In genomic region chr7:8773518-8773917, GRCh38 we compare ENCODE assay signal across 17 cellular contexts.
DNase-seq lines count a peak whose midpoint lies in the region; ATAC-seq, FAIRE-seq and TF ChIP-seq lines count a peak whose summit lies in the region.
"Had no signal": no experiment of that assay in that cellular context is flagged by ENCODE, and none has a peak within 500 bp of the region (broad histone marks: within the 10 kb centered on the region; RNA-seq: fewer than 3 reads in every experiment).

No MANE protein-coding gene starts in this region.

- no peaks in the 10 kb centered on the region for H3K9me3 ChIP-seq in GM12878 (replicated peaks; ENCODE audit: control insufficient read depth, insufficient read depth, low read length)
- H3K9me3 ChIP-seq: BLaER1 treated with 17β-estradiol and CSF1 and Interleukin-3, amounts not matched to agents 10 nM and 100 nM had no signal

- no peak overlapping the region for H3K4me2 ChIP-seq in GM12878 (ENCODE audit: control insufficient read depth, insufficient read depth)
- H3K4me2 ChIP-seq: BLaER1 treated with 17β-estradiol and CSF1 and Interleukin-3, amounts not matched to agents 10 nM and 100 nM; KMS-11 had no signal

- H3K27me3 ChIP-seq in GM12878 (replicated peaks in 1 of 2; ENCODE audit: control insufficient read depth in 2 of 2, insufficient read depth in 2 of 2, low read length in 1 of 2) = no peaks in the 10 kb centered on the region
- H3K27me3 ChIP-seq: BLaER1 treated with 17β-estradiol and CSF1 and Interleukin-3, amounts not matched to agents 10 nM and 100 nM had no signal

- no peak for ATAC-seq in GM12878
- ATAC-seq: CD8-positive, alpha-beta T cell had no signal

- TF ChIP-seq EP300 in GM12878 (IDR thresholded peaks at IDR 0.05; ENCODE audit: borderline replicate concordance in 1 of 2, control insufficient read depth in 1 of 2, low read depth in 2 of 2, low read length in 2 of 2) = no peak

- RAD21 ChIA-PET in GM12878 (lab: Charles Lee; ENCODE audit: unreplicated experiment) = no interaction called here

- SMC1A ChIA-PET in GM12878 (lab: Charles Lee; ENCODE audit: uncharacterized antibody, unreplicated experiment) = no interaction called here

- no peak overlapping the region for H3K27ac ChIP-seq in GM12878 (ENCODE audit: control insufficient read depth, insufficient read depth)
- H3K27ac ChIP-seq: BLaER1 treated with 17β-estradiol and CSF1 and Interleukin-3, amounts not matched to agents 10 nM and 100 nM; KMS-11 had no signal

- no peak overlapping the region for H3K9ac ChIP-seq in GM12878 (ENCODE audit: control insufficient read depth, insufficient read depth, low read length)
- H3K9ac ChIP-seq: BLaER1 treated with 17β-estradiol and CSF1 and Interleukin-3, amounts not matched to agents 10 nM and 100 nM; KMS-11 had no signal

- no TSS peak for BruUV-seq in GM12878 (replicated peaks; lab: Mats Ljungman, UMichigan)

- in situ Hi-C loops in GM12878 (cut with MboI) = no loop called here

- no peak overlapping the region for H3K27ac Mint-ChIP-seq in progenitor cell of endocrine pancreas
- H3K27ac Mint-ChIP-seq: B cell; CD8-positive, alpha-beta T cell had no signal

- H3K4me3 ChIP-seq in GM12878 = no peak overlapping the region
- H3K4me3 ChIP-seq: BLaER1 treated with 17β-estradiol and CSF1 and Interleukin-3, amounts not matched to agents 10 nM and 100 nM had no signal

- intact Hi-C loops in GM12878 (cut with micrococcal nuclease; ENCODE audit: unreplicated experiment) = no loop called here

- no peak for TF ChIP-seq POLR2A in H54 (IDR thresholded peaks at IDR 0.05; ENCODE audit: low read depth, low read length)
- TF ChIP-seq POLR2A in GM12878 (IDR thresholded peaks at IDR 0.05; ENCODE audit: low read depth, low read length) = no peak

- DNase-seq in NCI-H2171 treated with DMSO at 0.1 percent for 48 hours (lab: John Stamatoyannopoulos, UW) = peak; percentile 16
- DNase-seq in NCI-H2171 (lab: John Stamatoyannopoulos, UW) = no peak
- no peak for DNase-seq in H54 (ENCODE audit: insufficient read length, low spot score)
- DNase-seq in GM12878 (ENCODE audit: low read depth, low spot score) = no peak
- no peak for DNase-seq in progenitor cell of endocrine pancreas (ENCODE audit: low spot score, unreplicated experiment)
- DNase-seq in GM19240 (ENCODE audit: insufficient read length, low spot score) = no peak
- DNase-seq in NCI-H128 (lab: John Stamatoyannopoulos, UW; ENCODE audit: unreplicated experiment) = no peak
- DNase-seq: 8988T; Calu3; CD8-positive, alpha-beta T cell; DMS79 treated with DMSO at 0.1 percent for 48 hours; GF-D8; HCEC 1CT had no signal

- POLR2A ChIA-PET in GM12878 (lab: Charles Lee) = no interaction called here

- H3K4me3 Mint-ChIP-seq in progenitor cell of endocrine pancreas (ENCODE audit: low read depth) = no peak overlapping the region
- H3K4me3 Mint-ChIP-seq: B cell; CD8-positive, alpha-beta T cell had no signal

- H3K36me3 Mint-ChIP-seq in progenitor cell of endocrine pancreas (ENCODE audit: insufficient read depth) = no peaks in the 10 kb centered on the region
- H3K36me3 Mint-ChIP-seq: CD8-positive, alpha-beta T cell had no signal

- H3K27me3 Mint-ChIP-seq in progenitor cell of endocrine pancreas = no peaks in the 10 kb centered on the region
- H3K27me3 Mint-ChIP-seq: B cell had no signal

- TF ChIP-seq RAD21 in GM12878 (IDR thresholded peaks at IDR 0.05; ENCODE audit: insufficient read depth, low read depth, low read length) = no peak

- no peak overlapping the region for H2AFZ ChIP-seq in GM12878 (ENCODE audit: control insufficient read depth, low read depth, low read length)

- FAIRE-seq in H54 (lab: Jason Lieb, UNC) (peak; percentile 58), GM12878 (lab: Jason Lieb, UNC) (no peak)
- FAIRE-seq: H1 had no signal

- no peaks in the 10 kb centered on the region for H3K4me1 ChIP-seq in GM12878 (ENCODE audit: control insufficient read depth, insufficient read depth, low read length)
- H3K4me1 ChIP-seq: BLaER1 treated with 17β-estradiol and CSF1 and Interleukin-3, amounts not matched to agents 10 nM and 100 nM had no signal

- no peaks in the 10 kb centered on the region for H3K36me3 ChIP-seq in GM12878 (ENCODE audit: control insufficient read depth in 2 of 2, insufficient read depth in 2 of 2, low read length in 1 of 2)
- H3K36me3 ChIP-seq: BLaER1 treated with 17β-estradiol and CSF1 and Interleukin-3, amounts not matched to agents 10 nM and 100 nM had no signal

- CTCF ChIA-PET in GM12878 (lab: Yijun Ruan, JAX) = interaction anchor here (0.6 kb wide), 1 partner anchor 70 kb away, joined by 3 read pairs; no protein-coding TSS in a partner anchor

- H3K9me3 Mint-ChIP-seq in progenitor cell of endocrine pancreas (ENCODE audit: low read depth) = peaks cover 22% of the 10 kb centered on the region

- no peaks in the 10 kb centered on the region for H3K79me2 ChIP-seq in GM12878 (ENCODE audit: control insufficient read depth, insufficient read depth, low read length)

- H3K4me1 Mint-ChIP-seq in progenitor cell of endocrine pancreas (ENCODE audit: low read depth) = no peaks in the 10 kb centered on the region
- H3K4me1 Mint-ChIP-seq: B cell had no signal

- TF ChIP-seq CTCF in GM12878 (IDR thresholded peaks at IDR 0.05 in 2 of 3, conservative IDR thresholded peaks at IDR 0.05 in 1 of 3; ENCODE audit: control insufficient read depth in 2 of 3, extremely low read depth in 1 of 3, insufficient read depth in 1 of 3, low read depth in 3 of 3, low read length in 3 of 3) = no peak
- TF ChIP-seq CTCF in progenitor cell of endocrine pancreas (IDR thresholded peaks at IDR 0.05; ENCODE audit: unreplicated experiment) = no peak

- H4K20me1 ChIP-seq in GM12878 (ENCODE audit: control insufficient read depth, insufficient read depth) = no peaks in the 10 kb centered on the region
- H4K20me1 ChIP-seq: BLaER1 treated with 17β-estradiol and CSF1 and Interleukin-3, amounts not matched to agents 10 nM and 100 nM had no signal

TF ChIP-seq in GM12878, 131 proteins besides CTCF, POLR2A, EP300 and RAD21:
- TF ChIP-seq, protein P1, sequence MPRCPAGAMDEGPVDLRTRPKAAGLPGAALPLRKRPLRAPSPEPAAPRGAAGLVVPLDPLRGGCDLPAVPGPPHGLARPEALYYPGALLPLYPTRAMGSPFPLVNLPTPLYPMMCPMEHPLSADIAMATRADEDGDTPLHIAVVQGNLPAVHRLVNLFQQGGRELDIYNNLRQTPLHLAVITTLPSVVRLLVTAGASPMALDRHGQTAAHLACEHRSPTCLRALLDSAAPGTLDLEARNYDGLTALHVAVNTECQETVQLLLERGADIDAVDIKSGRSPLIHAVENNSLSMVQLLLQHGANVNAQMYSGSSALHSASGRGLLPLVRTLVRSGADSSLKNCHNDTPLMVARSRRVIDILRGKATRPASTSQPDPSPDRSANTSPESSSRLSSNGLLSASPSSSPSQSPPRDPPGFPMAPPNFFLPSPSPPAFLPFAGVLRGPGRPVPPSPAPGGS (IDR thresholded peaks at IDR 0.05; ENCODE audit: borderline replicate concordance, insufficient read depth, low read depth, low read length, poor library complexity, severe bottlenecking) = peak; percentile 30
- TF ChIP-seq HDAC6 (IDR thresholded peaks at IDR 0.05; ENCODE audit: unreplicated experiment) = no peak
